Comparison of ENCODE assay signal across 10 cellular contexts in genomic region chr2:74844752-74845151, GRCh38. TPM values are rescaled to one million over a fixed set of nuclear protein-coding genes. Genes with fewer than 3 reads are reported as not detected.
DNase-seq lines count a peak whose midpoint lies in the region; ATAC-seq and TF ChIP-seq lines count a peak whose summit lies in the region.
"Had no signal": no experiment of that assay in that cellular context is flagged by ENCODE, and none has a peak within 500 bp of the region (broad histone marks: within the 10 kb centered on the region; RNA-seq: fewer than 3 reads in every experiment).

No MANE protein-coding gene starts in this region.

- ATAC-seq in heart right ventricle (no peak), left ventricle myocardium superior (no peak)
- ATAC-seq in effector memory CD8-positive, alpha-beta T cell (replicated peaks), result no peak
- ATAC-seq: K562 had no signal

- H2AFZ ChIP-seq in mammary epithelial cell (ENCODE audit: low read depth, low read length), result no peak overlapping the region

- in situ Hi-C loops in mammary epithelial cell (cut with MboI; ENCODE audit: low sequenced_read_pairs in 2 of 2), result loop anchor here (10.0 kb wide), 1 partner anchor 130 kb away; no protein-coding TSS in a partner anchor

- H3K36me3 Mint-ChIP-seq in effector memory CD8-positive, alpha-beta T cell (ENCODE audit: insufficient read depth), result no peaks in the 10 kb centered on the region
- H3K36me3 Mint-ChIP-seq in T-helper 2 cell treated with Interferon-gamma antibody and Interleukin-4, amounts not matched to agents 5 μg/mL and 100 μg/mL, for 36 hours (ENCODE audit: low read depth), result peaks cover 20% of the 10 kb centered on the region

- peaks cover 21 to 39% of the 10 kb centered on the region in 2 donors for H3K4me1 Mint-ChIP-seq in effector memory CD8-positive, alpha-beta T cell (ENCODE audit: low read depth in 2 of 2)
- H3K4me1 Mint-ChIP-seq in T-helper 2 cell treated with Interferon-gamma antibody and Interleukin-4, amounts not matched to agents 5 μg/mL and 100 μg/mL, for 36 hours (ENCODE audit: low read depth), result peaks cover 77% of the 10 kb centered on the region

- no peak overlapping the region for H3K4me3 ChIP-seq in heart right ventricle
- no peak overlapping the region for H3K4me3 ChIP-seq in mammary epithelial cell (replicated peaks in 1 of 3; ENCODE audit: insufficient read depth in 1 of 3, low read depth in 2 of 3, low read length in 3 of 3)
- peak overlapping the region; percentile 37 to 47 for H3K4me3 ChIP-seq in neutrophil (ENCODE audit: low read depth in 1 of 2, low read length in 1 of 2)
- no peak overlapping the region for H3K4me3 ChIP-seq in urinary bladder (ENCODE audit: low read depth, low read length)
- H3K4me3 ChIP-seq: K562 had no signal

- WGBS in heart right ventricle, 2 donors, result 99 to 100% methylated on average over 4 of the region's 4 CpGs
- 40% methylated on average over 3 of the region's 4 CpGs for WGBS in mammary epithelial cell (ENCODE audit: low coverage, missing lambda C conversion rate)
- WGBS in urinary bladder, result 94% methylated on average over 4 of the region's 4 CpGs

- peaks cover 97% of the 10 kb centered on the region for H3K79me2 ChIP-seq in mammary epithelial cell (ENCODE audit: insufficient read depth, low read length)

- H3K9me3 ChIP-seq in heart right ventricle, result no peaks in the 10 kb centered on the region
- no peaks in the 10 kb centered on the region for H3K9me3 ChIP-seq in mammary epithelial cell (replicated peaks; ENCODE audit: insufficient read depth, low read length)
- H3K9me3 ChIP-seq in neutrophil, result no peaks in the 10 kb centered on the region

- peak overlapping the region; percentile 37 for H3K9ac ChIP-seq in mammary epithelial cell (ENCODE audit: insufficient read depth, low read length)

- dilution Hi-C loops in mammary epithelial cell (cut with HindIII; ENCODE audit: low sequenced_read_pairs), result no loop called here

- H3K27me3 Mint-ChIP-seq in effector memory CD8-positive, alpha-beta T cell, result peaks cover 9 to 16% of the 10 kb centered on the region in 2 donors
- H3K27me3 Mint-ChIP-seq in T-helper 2 cell treated with Interferon-gamma antibody and Interleukin-4, amounts not matched to agents 5 μg/mL and 100 μg/mL, for 36 hours (ENCODE audit: low read depth), result no peaks in the 10 kb centered on the region
- H3K27me3 Mint-ChIP-seq: activated naive CD8-positive, alpha-beta T cell had no signal

- TF ChIP-seq CTCF in heart right ventricle (IDR thresholded peaks at IDR 0.05) (no peak), mammary epithelial cell (conservative IDR thresholded peaks at IDR 0.05 in 1 of 2, IDR thresholded peaks at IDR 0.05 in 1 of 2; ENCODE audit: extremely low read depth in 1 of 2, insufficient read depth in 1 of 2, low read depth in 1 of 2, low read length in 2 of 2) (no peak), neutrophil (IDR thresholded peaks at IDR 0.05) (no peak)

- CTCF ChIA-PET in mammary epithelial cell (lab: Charles Lee; ENCODE audit: low non-redundant PET), result no interaction called here

- no peak overlapping the region for H3K4me3 Mint-ChIP-seq in effector memory CD8-positive, alpha-beta T cell
- H3K4me3 Mint-ChIP-seq in T-helper 2 cell treated with Interferon-gamma antibody and Interleukin-4, amounts not matched to agents 5 μg/mL and 100 μg/mL, for 36 hours, result no peak overlapping the region

- H3K4me1 ChIP-seq in heart right ventricle (peaks cover 4 to 97% (median 43%) of the 10 kb centered on the region in 9 donors), mammary epithelial cell (ENCODE audit: insufficient read depth, low read length) (peaks cover 72% of the 10 kb centered on the region), neutrophil (ENCODE audit: control insufficient read depth in 1 of 2, insufficient read depth in 1 of 2, low read depth in 1 of 2, low read length in 1 of 2) (peaks cover 99 to 100% of the 10 kb centered on the region in 2 experiments), urinary bladder (ENCODE audit: insufficient read depth) (peaks cover 6% of the 10 kb centered on the region)

- H3K36me3 ChIP-seq in heart right ventricle, result no peaks in the 10 kb centered on the region
- H3K36me3 ChIP-seq in mammary epithelial cell (ENCODE audit: insufficient read depth, low read length), result no peaks in the 10 kb centered on the region
- peaks cover 7% of the 10 kb centered on the region for H3K36me3 ChIP-seq in neutrophil
- no peaks in the 10 kb centered on the region for H3K36me3 ChIP-seq in urinary bladder (ENCODE audit: insufficient read depth)

- H3K27me3 ChIP-seq in heart right ventricle, result no peaks in the 10 kb centered on the region
- H3K27me3 ChIP-seq in mammary epithelial cell (ENCODE audit: insufficient read depth, low read length), result no peaks in the 10 kb centered on the region
- H3K27me3 ChIP-seq in neutrophil, result no peaks in the 10 kb centered on the region

- intact Hi-C loops in heart right ventricle (cut with DNase I) (no loop called here), left ventricle myocardium superior (cut with micrococcal nuclease) (no loop called here), mammary epithelial cell (cut with micrococcal nuclease) (loop anchor here (2.0 kb wide), 1 partner anchor 154 kb away; no protein-coding TSS in a partner anchor)

- H3K27ac ChIP-seq in heart right ventricle, result peak overlapping the region in 8 of 10 donors; percentile 67 to 87 (median 76)
- peak overlapping the region; percentile 89 for H3K27ac ChIP-seq in mammary epithelial cell (ENCODE audit: insufficient read depth, low read depth, low read length)
- H3K27ac ChIP-seq in neutrophil, result peak overlapping the region; percentile 96
- peak overlapping the region; percentile 72 for H3K27ac ChIP-seq in urinary bladder (ENCODE audit: low read depth)

- H3K4me2 ChIP-seq in mammary epithelial cell (ENCODE audit: insufficient read depth, low read depth, low read length), result peak overlapping the region; percentile 74

- no peaks in the 10 kb centered on the region for H3K9me3 Mint-ChIP-seq in effector memory CD8-positive, alpha-beta T cell
- no peaks in the 10 kb centered on the region for H3K9me3 Mint-ChIP-seq in T-helper 2 cell treated with Interferon-gamma antibody and Interleukin-4, amounts not matched to agents 5 μg/mL and 100 μg/mL, for 36 hours

- DNase-seq in heart right ventricle, result no peak
- DNase-seq in left ventricle myocardium superior, result no peak
- DNase-seq in mammary epithelial cell, result no peak
- no peak for DNase-seq in effector memory CD8-positive, alpha-beta T cell
- DNase-seq in NCI-H1436 treated with DMSO at 0.1 percent for 48 hours (lab: John Stamatoyannopoulos, UW), result no peak
- DNase-seq in T-helper 2 cell treated with Interferon-gamma antibody and Interleukin-4, amounts not matched to agents 5 μg/mL and 100 μg/mL, for 36 hours (ENCODE audit: low spot score), result no peak

- H3K27ac Mint-ChIP-seq in effector memory CD8-positive, alpha-beta T cell, result no peak overlapping the region
- no peak overlapping the region for H3K27ac Mint-ChIP-seq in T-helper 2 cell treated with Interferon-gamma antibody and Interleukin-4, amounts not matched to agents 5 μg/mL and 100 μg/mL, for 36 hours

- no TSS peak for BruUV-seq in mammary epithelial cell (replicated peaks; lab: Mats Ljungman, UMichigan)

- H4K20me1 ChIP-seq in mammary epithelial cell (ENCODE audit: insufficient read depth, low read length), result no peaks in the 10 kb centered on the region

RNA-seq across cellular contexts. Expression of gene HK2, which starts 10.8 kb away (rescaled TPM):
- total RNA-seq in heart right ventricle, result 10 to 100 TPM in 7 of 10 donors, 1 to 10 TPM in 3; 3.4 to 43.4 (median 13.1) TPM
- 10 to 100 TPM in 1 of 2 donors, 1 to 10 TPM in 1; 4.0 to 16.6 TPM for polyA plus RNA-seq in heart right ventricle
- total RNA-seq in left ventricle myocardium superior, result 3.8 TPM
- total RNA-seq in mammary epithelial cell, result 10 to 100 TPM; 13.0 to 56.1 TPM
- polyA plus RNA-seq in mammary epithelial cell, result 41.0 TPM
- 131 TPM for polyA minus RNA-seq in mammary epithelial cell
- total RNA-seq in urinary bladder, result 9.7 TPM
- polyA plus RNA-seq in urinary bladder, result 8.2 TPM

Comparison
In these comparisons a context has a peak if more than half of its experiments do, and no peak if none do; other contexts are left out.
1. H3K4me3 ChIP-seq: peak in neutrophil (2 of 2); none in heart right ventricle (0 of 10), mammary epithelial cell (0 of 3) and urinary bladder (single experiment).
2. Peak in every context shown above with its lines, with median percentiles within 50 percentile points of each other: H3K27ac ChIP-seq.